In the genomic region with DNA sequence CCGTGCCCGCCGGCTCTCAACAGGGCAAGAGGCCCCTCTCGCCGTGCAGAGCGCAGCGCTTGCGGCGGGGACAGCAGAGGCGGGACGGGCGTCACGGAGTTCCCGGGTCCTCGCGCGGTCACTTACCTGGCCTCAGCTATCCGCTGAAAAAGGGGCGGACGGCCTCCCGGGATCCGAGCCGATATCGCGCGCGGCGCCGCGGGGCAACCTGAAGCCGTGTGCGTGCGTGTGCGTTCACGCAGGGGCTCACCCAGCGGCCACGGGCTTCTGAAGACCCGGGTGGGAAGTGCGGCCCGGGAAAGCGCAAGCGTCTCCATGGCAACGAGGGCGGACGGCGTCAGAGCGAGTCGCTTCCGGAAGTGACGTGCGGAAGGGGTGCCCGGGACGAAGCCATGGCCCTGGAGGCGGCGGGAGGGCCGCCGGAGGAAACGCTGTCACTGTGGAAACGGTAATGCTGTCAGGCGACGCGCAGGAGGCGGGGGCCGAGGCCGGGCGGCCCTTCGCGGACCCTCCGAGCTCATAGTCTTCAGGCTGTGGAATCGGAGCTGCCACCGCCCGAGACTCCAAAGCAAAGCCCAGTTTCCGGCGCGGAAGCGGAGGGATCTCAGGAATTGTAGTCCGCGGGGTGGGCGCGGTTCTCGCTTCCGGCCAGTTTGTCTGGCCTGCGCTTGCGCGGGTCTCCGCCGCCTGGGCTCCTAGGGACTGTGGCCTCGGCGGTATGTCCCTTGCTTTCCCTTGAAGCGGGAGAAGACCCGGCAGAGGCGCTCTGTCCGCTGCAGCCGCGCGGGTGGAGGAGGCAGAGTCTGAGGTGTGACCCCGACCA, we compare ENCODE assay signal across 8 cellular contexts. TPM values are rescaled to one million over a fixed set of nuclear protein-coding genes. Genes with fewer than 3 reads are reported as not detected.
DNase-seq lines count a peak whose midpoint lies in the region; ATAC-seq and TF ChIP-seq lines count a peak whose summit lies in the region.

A gene (plus strand): TSS at position 365 of the 823 bp plus-strand sequence. CDS start 28 bp downstream, at position 393.

- H3K4me1 ChIP-seq in adrenal gland (replicated peaks in 1 of 2) (peaks cover 20 to 21% of the 10 kb centered on the region in 2 donors), heart right ventricle (peaks cover 6 to 33% (median 26%) of the 10 kb centered on the region in 9 donors), transverse colon (peaks cover 0 to 24% (median 15%) of the 10 kb centered on the region in 4 donors)

- TF ChIP-seq CTCF in GM13977 (IDR thresholded peaks at IDR 0.05; ENCODE audit: extremely low read depth, insufficient read depth, missing control alignments) (no peak), adrenal gland (IDR thresholded peaks at IDR 0.05) (no peak), heart right ventricle (IDR thresholded peaks at IDR 0.05) (no peak), transverse colon (IDR thresholded peaks at IDR 0.05) (no peak)

- peak; percentile 33 to 52 for TF ChIP-seq POLR2A in adrenal gland (IDR thresholded peaks at IDR 0.05)
- TF ChIP-seq POLR2A in transverse colon (IDR thresholded peaks at IDR 0.05): peak; percentile 67

- TF ChIP-seq EP300 in transverse colon (IDR thresholded peaks at IDR 0.05; ENCODE audit: low read depth): peak; percentile 14

- H3K36me3 ChIP-seq in adrenal gland (replicated peaks in 1 of 2) (peaks cover 0 to 6% of the 10 kb centered on the region in 2 donors), heart right ventricle (peaks cover 0 to 26% (median 3%) of the 10 kb centered on the region in 9 donors), transverse colon (no peaks in the 10 kb centered on the region)

- H3K27ac ChIP-seq in adrenal gland: peak within 1 kb of the TSS; percentile 90 to 98 (median 95)
- H3K27ac ChIP-seq in heart right ventricle: peak within 1 kb of the TSS; percentile 64 to 99 (median 96)
- H3K27ac ChIP-seq in transverse colon: peak within 1 kb of the TSS; percentile 93 to 96 (median 94)

- intact Hi-C loops in T-helper 1 cell treated with Interleukin-12 subunit alpha and Interleukin-12 subunit beta and Interleukin-4 antibody, amounts not matched to agents 30 ng/mL and 1 ng/mL, for 36 hours (cut with micrococcal nuclease): loop anchor here (1.0 kb wide), 3 partner anchors 39 to 314 kb away; a partner anchor contains a TSS
- intact Hi-C loops in adrenal gland (cut with DNase I): no loop called here
- intact Hi-C loops in heart right ventricle (cut with DNase I): loop anchor here in 1 of 10 donors (2.0 kb wide), 1 partner anchor 40 kb away; no protein-coding TSS in a partner anchor
- intact Hi-C loops in transverse colon (cut with DNase I; ENCODE audit: low total_unique reads): no loop called here

- ATAC-seq in HG02885 (IDR thresholded peaks at IDR 0.05; ENCODE audit: poor library complexity, unreplicated experiment): peak; percentile 94
- peak; percentile 96 to 99 (median 98) for ATAC-seq in heart right ventricle

- DNase-seq in GM13977 (ENCODE audit: low spot score) (peak; percentile 99), NCI-H1694 treated with DMSO at 0.1 percent for 48 hours (lab: John Stamatoyannopoulos, UW) (peak; percentile 78), adrenal gland (peak; percentile 94 to 97 (median 96)), heart right ventricle (peak; percentile 94 to 97), pons (ENCODE audit: low spot score) (peak; percentile 93), transverse colon (peak; percentile 95)

- H3K27me3 ChIP-seq in adrenal gland (no peaks in the 10 kb centered on the region), heart right ventricle (peaks cover 0 to 18% (median 0%) of the 10 kb centered on the region in 7 donors), transverse colon (peaks cover 11% of the 10 kb centered on the region)

- WGBS in adrenal gland, 4 donors: 0 to 2% (median 0%) methylated on average over 40 to 97 of the region's 97 CpGs; no CpG with 5 or more reads in 1 of the 4 donors
- 0% methylated on average over 97 of the region's 97 CpGs for WGBS in heart right ventricle, 2 donors
- WGBS in transverse colon (ENCODE audit: low coverage in 1 of 2), 2 donors: 1% methylated on average over 60 of the region's 97 CpGs; no CpG with 5 or more reads in 1 of the 2 donors

- H3K4me3 ChIP-seq in adrenal gland (peak within 1 kb of the TSS; percentile 32 to 76 (median 74)), heart right ventricle (peak within 1 kb of the TSS; percentile 41 to 97 (median 87)), transverse colon (peak within 1 kb of the TSS; percentile 61 to 93 (median 75))

- in situ Hi-C loops in GM13977 (cut with MboI; ENCODE audit: low pct_unique_long_range_greater_than_20kb, low sequenced_read_pairs, unreplicated experiment) (no loop called here), transverse colon (cut with MboI; ENCODE audit: low pct_ligation_motif_present in 1 of 4, low pct_unique_long_range_greater_than_20kb in 1 of 4, low sequenced_read_pairs in 3 of 4) (no loop called here)

- H3K9me3 ChIP-seq in adrenal gland (replicated peaks in 1 of 3): no peaks in the 10 kb centered on the region
- H3K9me3 ChIP-seq in heart right ventricle: no peaks in the 10 kb centered on the region
- no peaks in the 10 kb centered on the region for H3K9me3 ChIP-seq in transverse colon

RNA-seq across cellular contexts. Expression of the gene that starts here (rescaled TPM):
- 16.7 and 21.0 TPM in 2 replicates for total RNA-seq in T-helper 1 cell treated with Interleukin-12 subunit alpha and Interleukin-12 subunit beta and Interleukin-4 antibody, amounts not matched to agents 30 ng/mL and 1 ng/mL, for 36 hours
- total RNA-seq in adrenal gland (10 to 100 TPM in 7 of 8 donors, 1 to 10 TPM in 1; 7.1 to 26.0 (median 17.8) TPM), heart right ventricle (10 to 100 TPM in 8 of 10 donors, 1 to 10 TPM in 2; 9.0 to 19.9 (median 13.5) TPM), transverse colon (10 to 100 TPM; 14.9 to 26.9 (median 19.9) TPM)
- polyA plus RNA-seq in adrenal gland (10 to 100 TPM in 2 of 3 donors, 1 to 10 TPM in 1; 9.5 to 31.9 (median 24.5) TPM), heart right ventricle (10 to 100 TPM in 1 of 2 donors, 1 to 10 TPM in 1; 7.7 to 12.3 TPM)

Comparison
In these comparisons a context has a peak if more than half of its experiments do, and no peak if none do; other contexts are left out.
1. Peak in every context shown above with its lines: DNase-seq, ATAC-seq, H3K4me3 ChIP-seq and H3K27ac ChIP-seq.